13 cellular contexts compared by ENCODE assay signal in genomic region chr1:11335417-11336070, GRCh38.
DNase-seq lines count a peak whose midpoint lies in the region; ATAC-seq and TF ChIP-seq lines count a peak whose summit lies in the region.
"Had no signal": no experiment of that assay in that cellular context is flagged by ENCODE, and none has a peak within 500 bp of the region (broad histone marks: within the 10 kb centered on the region; RNA-seq: fewer than 3 reads in every experiment).

No MANE protein-coding gene starts in this region.

- no peak for TF ChIP-seq CTCF in esophagus squamous epithelium (IDR thresholded peaks at IDR 0.05)

- intact Hi-C loops in esophagus squamous epithelium (cut with DNase I): no loop called here

- H3K27me3 ChIP-seq in BLaER1: no peaks in the 10 kb centered on the region
- peaks cover 0 to 57% (median 0%) of the 10 kb centered on the region in 4 donors for H3K27me3 ChIP-seq in esophagus squamous epithelium
- H3K27me3 ChIP-seq: vagina had no signal

- no peaks in the 10 kb centered on the region for H4K20me1 ChIP-seq in BLaER1

- H3K9me3 ChIP-seq in BLaER1 (no peaks in the 10 kb centered on the region), esophagus squamous epithelium (no peaks in the 10 kb centered on the region)
- H3K9me3 ChIP-seq: A549, neutrophil, vagina had no signal

- H3K36me3 ChIP-seq in BLaER1 (no peaks in the 10 kb centered on the region), esophagus squamous epithelium (no peaks in the 10 kb centered on the region)
- H3K36me3 ChIP-seq: neutrophil, vagina had no signal

- no peak overlapping the region for H3K9ac ChIP-seq in BLaER1

- H3K4me1 ChIP-seq in BLaER1: peaks cover 77% of the 10 kb centered on the region
- H3K4me1 ChIP-seq in esophagus squamous epithelium: peaks cover 5 to 31% (median 5%) of the 10 kb centered on the region in 3 donors
- H3K4me1 ChIP-seq: A549 had no signal

- H3K27ac ChIP-seq in BLaER1: peak overlapping the region; percentile 9; the same call in 1 of the 2 replicates
- H3K27ac ChIP-seq in esophagus squamous epithelium: no peak overlapping the region
- H3K27ac ChIP-seq: A549, neutrophil, vagina had no signal

- H3K4me3 ChIP-seq in BLaER1 (no peak overlapping the region), esophagus squamous epithelium (no peak overlapping the region)
- H3K4me3 ChIP-seq: A549, vagina had no signal

- DNase-seq in dermis blood vessel endothelial cell: no peak
- no peak for DNase-seq in retina
- DNase-seq in esophagus squamous epithelium (lab: John Stamatoyannopoulos, UW): no peak
- DNase-seq in NCI-H2227 treated with DMSO at 0.1 percent for 48 hours (lab: John Stamatoyannopoulos, UW): no peak
- DNase-seq: activated CD4-positive, alpha-beta T cell treated with anti-CD3 and anti-CD28 coated beads for 1 hour; NCI-H1417 had no signal

- peak overlapping the region; percentile 60; the same call in 1 of the 2 replicates for H3K4me2 ChIP-seq in BLaER1
- H3K4me2 ChIP-seq: A549 had no signal

- 70 to 100% methylated on average over 1 to 3 of the region's 7 CpGs for WGBS in esophagus squamous epithelium, 2 donors

- ATAC-seq in GM19324 (IDR thresholded peaks at IDR 0.05; ENCODE audit: low FRiP score, unreplicated experiment): peak; percentile 68
- peak; percentile 82 for ATAC-seq in HG02759 (IDR thresholded peaks at IDR 0.05; ENCODE audit: unreplicated experiment)
- peak; percentile 79 for ATAC-seq in HG03571 (IDR thresholded peaks at IDR 0.05; ENCODE audit: unreplicated experiment)
- ATAC-seq: A549 had no signal

- TF ChIP-seq POLR2A in esophagus squamous epithelium (IDR thresholded peaks at IDR 0.05): no peak
